Comparison of ENCODE assay signal across 15 cellular contexts in the genomic region with DNA sequence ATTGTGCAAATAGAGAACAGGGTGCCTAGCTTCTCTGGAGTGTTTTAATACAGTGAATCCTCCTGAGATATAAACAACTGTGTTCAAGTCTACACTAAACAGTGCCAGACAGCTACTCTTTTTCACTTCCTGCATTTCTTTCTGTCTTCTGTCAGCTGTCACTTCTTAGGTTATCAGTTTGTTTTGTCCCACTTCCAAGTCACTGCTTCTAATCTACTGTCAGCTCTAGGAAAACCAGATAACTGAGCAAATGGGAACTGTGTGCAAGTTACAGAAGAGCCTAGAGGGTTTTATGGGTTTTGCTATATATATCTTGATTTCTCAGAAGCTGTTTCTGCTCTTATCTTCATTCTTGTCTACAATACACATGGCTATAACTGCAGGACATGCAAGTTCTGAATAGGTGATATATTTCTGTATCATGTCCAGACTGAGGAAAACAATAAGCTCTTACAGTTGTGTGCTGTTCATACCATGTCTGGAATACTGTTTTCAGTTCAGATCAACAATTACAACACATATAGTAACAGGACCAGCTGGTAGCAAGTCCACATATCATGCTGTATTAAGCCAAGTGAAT. TPM values are rescaled to one million over a fixed set of nuclear protein-coding genes. Genes with fewer than 3 reads are reported as not detected.
DNase-seq lines count a peak whose midpoint lies in the region; ATAC-seq, FAIRE-seq and TF ChIP-seq lines count a peak whose summit lies in the region.
"Had no signal": no experiment of that assay in that cellular context is flagged by ENCODE, and none has a peak within 500 bp of the region (broad histone marks: within the 10 kb centered on the region; RNA-seq: fewer than 3 reads in every experiment).

No MANE protein-coding gene starts in this region.

- FAIRE-seq in HTR-8/SVneo (lab: Jason Lieb, UNC), result no peak

- peak overlapping the region; percentile 34; the same call in 1 of the 2 replicates for H3K27ac ChIP-seq in WERI-Rb-1
- peak overlapping the region in 1 of 2 donors; percentile 35 for H3K27ac ChIP-seq in tibial artery
- H3K27ac ChIP-seq: C4-2B, GM23248 had no signal

- peaks cover 0 to 69% (median 41%) of the 10 kb centered on the region in 4 donors for H3K4me1 ChIP-seq in tibial artery

- H3K36me3 ChIP-seq in WERI-Rb-1 (peaks cover 32% of the 10 kb centered on the region), tibial artery (peaks cover 8 to 22% (median 15%) of the 10 kb centered on the region in 3 donors)

- no peak for ATAC-seq in activated naive CD8-positive, alpha-beta T cell treated with anti-CD3 and anti-CD28 coated beads, Interleukin-2, amount 50 U/mL, for 24 hours
- ATAC-seq: T-cell had no signal

- H3K27me3 Mint-ChIP-seq in activated naive CD8-positive, alpha-beta T cell treated with anti-CD3 and anti-CD28 coated beads for 36 hours, result no peaks in the 10 kb centered on the region
- no peaks in the 10 kb centered on the region for H3K27me3 Mint-ChIP-seq in activated naive CD8-positive, alpha-beta T cell treated with anti-CD3 and anti-CD28 coated beads, Interleukin-2, amount 50 U/mL, for 24 hours
- H3K27me3 Mint-ChIP-seq in type B pancreatic cell, result no peaks in the 10 kb centered on the region
- H3K27me3 Mint-ChIP-seq: T-cell had no signal

- no peak for DNase-seq in activated naive CD8-positive, alpha-beta T cell treated with anti-CD3 and anti-CD28 coated beads for 36 hours
- DNase-seq in activated naive CD8-positive, alpha-beta T cell treated with anti-CD3 and anti-CD28 coated beads, Interleukin-2, amount 50 U/mL, for 24 hours, result no peak
- no peak for DNase-seq in WERI-Rb-1
- peak; percentile 45 for DNase-seq in iris pigment epithelial cell (ENCODE audit: low read depth)
- no peak for DNase-seq in type B pancreatic cell (ENCODE audit: extremely low spot score, unreplicated experiment)
- no peak for DNase-seq in tibial artery
- no peak for DNase-seq in HTR-8/SVneo (ENCODE audit: insufficient read length, low spot score)
- DNase-seq in GOT3 (lab: John Stamatoyannopoulos, UW), result no peak
- DNase-seq: activated gamma-delta T cell treated with Interleukin-2 at 50 U/mL for 16 hours; GM23248; NCI-H2171; stimulated activated CD4-positive, alpha-beta T cell treated with anti-CD3 and anti-CD28 coated beads, Interleukin-15, amount 100 ng/mL, for 24 hours; substantia nigra; T-cell had no signal

- H3K27me3 ChIP-seq in WERI-Rb-1 (ENCODE audit: insufficient read depth, low read depth, severe bottlenecking) (no peaks in the 10 kb centered on the region), tibial artery (no peaks in the 10 kb centered on the region)

- H3K9me3 ChIP-seq in WERI-Rb-1 (ENCODE audit: severe bottlenecking) (no peaks in the 10 kb centered on the region), tibial artery (no peaks in the 10 kb centered on the region)

- H3K4me3 ChIP-seq in WERI-Rb-1 (ENCODE audit: low read depth, low read length), result no peak overlapping the region
- no peak overlapping the region for H3K4me3 ChIP-seq in tibial artery
- H3K4me3 ChIP-seq: GM23248 had no signal

- intact Hi-C loops in tibial artery (cut with DNase I; ENCODE audit: low total_unique reads), result no loop called here

- no peak for TF ChIP-seq CTCF in WERI-Rb-1 (IDR thresholded peaks at IDR 0.05; ENCODE audit: low read depth, low read length)
- TF ChIP-seq CTCF in type B pancreatic cell (conservative IDR thresholded peaks at IDR 0.05), result no peak
- TF ChIP-seq CTCF in tibial artery (IDR thresholded peaks at IDR 0.05), result no peak

- no peak overlapping the region for H3K27ac Mint-ChIP-seq in activated naive CD8-positive, alpha-beta T cell treated with anti-CD3 and anti-CD28 coated beads for 36 hours
- no peak overlapping the region for H3K27ac Mint-ChIP-seq in activated naive CD8-positive, alpha-beta T cell treated with anti-CD3 and anti-CD28 coated beads, Interleukin-2, amount 50 U/mL, for 24 hours
- H3K27ac Mint-ChIP-seq in type B pancreatic cell, result peak overlapping the region; percentile 72

- no peaks in the 10 kb centered on the region for H3K9me3 Mint-ChIP-seq in activated naive CD8-positive, alpha-beta T cell treated with anti-CD3 and anti-CD28 coated beads for 36 hours
- no peaks in the 10 kb centered on the region for H3K9me3 Mint-ChIP-seq in activated naive CD8-positive, alpha-beta T cell treated with anti-CD3 and anti-CD28 coated beads, Interleukin-2, amount 50 U/mL, for 24 hours
- H3K9me3 Mint-ChIP-seq in type B pancreatic cell, result no peaks in the 10 kb centered on the region
- H3K9me3 Mint-ChIP-seq: T-cell had no signal

- peak overlapping the region; percentile 22 for H3K4me3 Mint-ChIP-seq in activated naive CD8-positive, alpha-beta T cell treated with anti-CD3 and anti-CD28 coated beads for 36 hours
- H3K4me3 Mint-ChIP-seq in activated naive CD8-positive, alpha-beta T cell treated with anti-CD3 and anti-CD28 coated beads, Interleukin-2, amount 50 U/mL, for 24 hours, result no peak overlapping the region
- peak overlapping the region; percentile 49 for H3K4me3 Mint-ChIP-seq in type B pancreatic cell
- H3K4me3 Mint-ChIP-seq: T-cell had no signal

- H3K4me1 Mint-ChIP-seq in activated naive CD8-positive, alpha-beta T cell treated with anti-CD3 and anti-CD28 coated beads for 36 hours, result peaks cover 57% of the 10 kb centered on the region
- H3K4me1 Mint-ChIP-seq in activated naive CD8-positive, alpha-beta T cell treated with anti-CD3 and anti-CD28 coated beads, Interleukin-2, amount 50 U/mL, for 24 hours, result peaks cover 55% of the 10 kb centered on the region
- H3K4me1 Mint-ChIP-seq in type B pancreatic cell (ENCODE audit: unreplicated experiment), result peaks cover 46% of the 10 kb centered on the region

- peaks cover 50% of the 10 kb centered on the region for H3K36me3 Mint-ChIP-seq in activated naive CD8-positive, alpha-beta T cell treated with anti-CD3 and anti-CD28 coated beads for 36 hours
- H3K36me3 Mint-ChIP-seq in activated naive CD8-positive, alpha-beta T cell treated with anti-CD3 and anti-CD28 coated beads, Interleukin-2, amount 50 U/mL, for 24 hours (ENCODE audit: low read depth), result peaks cover 76% of the 10 kb centered on the region
- peaks cover 23% of the 10 kb centered on the region for H3K36me3 Mint-ChIP-seq in type B pancreatic cell

RNA-seq across cellular contexts. Expression of a gene that starts 5.8 kb away (rescaled TPM):
- total RNA-seq in activated naive CD8-positive, alpha-beta T cell treated with anti-CD3 and anti-CD28 coated beads for 36 hours, result 100 to 1,000 TPM; 109 to 124 TPM
- total RNA-seq in type B pancreatic cell (ENCODE audit: low replicate concordance), result 64.4 and 73.2 TPM in 2 replicates
